25 cellular contexts compared by ENCODE assay signal in the genomic region with DNA sequence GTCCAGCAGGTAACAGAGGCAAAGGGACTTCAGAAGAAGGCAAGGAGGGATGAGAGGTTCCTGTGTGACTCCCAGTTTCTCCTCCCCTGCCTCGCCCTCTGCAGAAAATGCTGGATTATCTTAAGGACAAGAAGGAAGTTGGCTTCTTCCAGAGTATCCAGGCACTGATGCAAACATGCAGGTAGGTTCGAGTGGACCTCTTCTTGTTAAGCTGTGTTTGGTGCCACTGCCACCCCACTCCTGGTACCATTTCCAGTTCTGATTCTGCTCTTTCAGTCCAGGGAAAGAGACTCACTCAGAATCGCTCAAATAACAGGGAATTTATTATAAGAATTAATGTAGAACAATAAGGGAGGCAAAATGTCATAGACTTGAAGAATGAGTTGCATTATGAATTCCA.
"Had no signal": no experiment of that assay in that cellular context is flagged by ENCODE, and none has a peak within 500 bp of the region (broad histone marks: within the 10 kb centered on the region; RNA-seq: fewer than 3 reads in every experiment).

No MANE protein-coding gene starts in this region.

- H3K27me3 ChIP-seq: dorsolateral prefrontal cortex, ovary, right lobe of liver, stomach, thyroid gland, vagina had no signal

- H3K27ac ChIP-seq: dorsolateral prefrontal cortex, ovary, right lobe of liver, stomach, thyroid gland, vagina had no signal

- H3K36me3 Mint-ChIP-seq: mesothelial cell of epicardium had no signal

- FAIRE-seq: frontal cortex, small intestine had no signal

- DNase-seq: cortex of kidney; dorsolateral prefrontal cortex; effector CD4-positive, alpha-beta T cell; hypothalamus; immature natural killer cell; islet precursor cell; left ventricle myocardium superior; mucosa of descending colon; naive B cell; nucleus accumbens; ovary; right lobe of liver; small intestine; stimulated activated CD4-positive, alpha-beta T cell treated with anti-CD3 and anti-CD28 coated beads, Interleukin-15, amount 100 ng/mL, for 24 hours; stimulated activated CD4-positive, alpha-beta T cell treated with anti-CD3 and anti-CD28 coated beads, Interleukin-2, amount 100 ng/mL, for 48 hours; stimulated activated naive CD4-positive, alpha-beta T cell treated with Interleukin-2 at 50 U/mL for 16 hours; stomach; thyroid gland; trophoblast cell had no signal

- H3K4me3 Mint-ChIP-seq: memory B cell, mesothelial cell of epicardium, nephron had no signal

- H3K27ac Mint-ChIP-seq: immature natural killer cell, memory B cell, mesothelial cell of epicardium, naive B cell, nephron had no signal

- H3K4me1 Mint-ChIP-seq: naive B cell, nephron had no signal

- H3K9me3 ChIP-seq: right lobe of liver, thyroid gland had no signal

- H3K4me3 ChIP-seq: dorsolateral prefrontal cortex, lung, mucosa of descending colon, ovary, right lobe of liver, stomach, thyroid gland, vagina had no signal

- H3K36me3 ChIP-seq: ovary, right lobe of liver, stomach, thyroid gland, vagina had no signal

- ATAC-seq: mucosa of descending colon had no signal

- H3K4me1 ChIP-seq: right lobe of liver, thyroid gland, vagina had no signal
